In genomic region chr1:156421062-156421938, GRCh38 we compare ENCODE assay signal across 1 cellular context.
TF ChIP-seq lines count a peak whose summit lies in the region.

No MANE protein-coding gene starts in this region.

TF ChIP-seq in K562, 482 proteins besides CTCF, POLR2A, EP300 and RAD21 (continued from another document and continues in another):
- TF ChIP-seq, protein P1, sequence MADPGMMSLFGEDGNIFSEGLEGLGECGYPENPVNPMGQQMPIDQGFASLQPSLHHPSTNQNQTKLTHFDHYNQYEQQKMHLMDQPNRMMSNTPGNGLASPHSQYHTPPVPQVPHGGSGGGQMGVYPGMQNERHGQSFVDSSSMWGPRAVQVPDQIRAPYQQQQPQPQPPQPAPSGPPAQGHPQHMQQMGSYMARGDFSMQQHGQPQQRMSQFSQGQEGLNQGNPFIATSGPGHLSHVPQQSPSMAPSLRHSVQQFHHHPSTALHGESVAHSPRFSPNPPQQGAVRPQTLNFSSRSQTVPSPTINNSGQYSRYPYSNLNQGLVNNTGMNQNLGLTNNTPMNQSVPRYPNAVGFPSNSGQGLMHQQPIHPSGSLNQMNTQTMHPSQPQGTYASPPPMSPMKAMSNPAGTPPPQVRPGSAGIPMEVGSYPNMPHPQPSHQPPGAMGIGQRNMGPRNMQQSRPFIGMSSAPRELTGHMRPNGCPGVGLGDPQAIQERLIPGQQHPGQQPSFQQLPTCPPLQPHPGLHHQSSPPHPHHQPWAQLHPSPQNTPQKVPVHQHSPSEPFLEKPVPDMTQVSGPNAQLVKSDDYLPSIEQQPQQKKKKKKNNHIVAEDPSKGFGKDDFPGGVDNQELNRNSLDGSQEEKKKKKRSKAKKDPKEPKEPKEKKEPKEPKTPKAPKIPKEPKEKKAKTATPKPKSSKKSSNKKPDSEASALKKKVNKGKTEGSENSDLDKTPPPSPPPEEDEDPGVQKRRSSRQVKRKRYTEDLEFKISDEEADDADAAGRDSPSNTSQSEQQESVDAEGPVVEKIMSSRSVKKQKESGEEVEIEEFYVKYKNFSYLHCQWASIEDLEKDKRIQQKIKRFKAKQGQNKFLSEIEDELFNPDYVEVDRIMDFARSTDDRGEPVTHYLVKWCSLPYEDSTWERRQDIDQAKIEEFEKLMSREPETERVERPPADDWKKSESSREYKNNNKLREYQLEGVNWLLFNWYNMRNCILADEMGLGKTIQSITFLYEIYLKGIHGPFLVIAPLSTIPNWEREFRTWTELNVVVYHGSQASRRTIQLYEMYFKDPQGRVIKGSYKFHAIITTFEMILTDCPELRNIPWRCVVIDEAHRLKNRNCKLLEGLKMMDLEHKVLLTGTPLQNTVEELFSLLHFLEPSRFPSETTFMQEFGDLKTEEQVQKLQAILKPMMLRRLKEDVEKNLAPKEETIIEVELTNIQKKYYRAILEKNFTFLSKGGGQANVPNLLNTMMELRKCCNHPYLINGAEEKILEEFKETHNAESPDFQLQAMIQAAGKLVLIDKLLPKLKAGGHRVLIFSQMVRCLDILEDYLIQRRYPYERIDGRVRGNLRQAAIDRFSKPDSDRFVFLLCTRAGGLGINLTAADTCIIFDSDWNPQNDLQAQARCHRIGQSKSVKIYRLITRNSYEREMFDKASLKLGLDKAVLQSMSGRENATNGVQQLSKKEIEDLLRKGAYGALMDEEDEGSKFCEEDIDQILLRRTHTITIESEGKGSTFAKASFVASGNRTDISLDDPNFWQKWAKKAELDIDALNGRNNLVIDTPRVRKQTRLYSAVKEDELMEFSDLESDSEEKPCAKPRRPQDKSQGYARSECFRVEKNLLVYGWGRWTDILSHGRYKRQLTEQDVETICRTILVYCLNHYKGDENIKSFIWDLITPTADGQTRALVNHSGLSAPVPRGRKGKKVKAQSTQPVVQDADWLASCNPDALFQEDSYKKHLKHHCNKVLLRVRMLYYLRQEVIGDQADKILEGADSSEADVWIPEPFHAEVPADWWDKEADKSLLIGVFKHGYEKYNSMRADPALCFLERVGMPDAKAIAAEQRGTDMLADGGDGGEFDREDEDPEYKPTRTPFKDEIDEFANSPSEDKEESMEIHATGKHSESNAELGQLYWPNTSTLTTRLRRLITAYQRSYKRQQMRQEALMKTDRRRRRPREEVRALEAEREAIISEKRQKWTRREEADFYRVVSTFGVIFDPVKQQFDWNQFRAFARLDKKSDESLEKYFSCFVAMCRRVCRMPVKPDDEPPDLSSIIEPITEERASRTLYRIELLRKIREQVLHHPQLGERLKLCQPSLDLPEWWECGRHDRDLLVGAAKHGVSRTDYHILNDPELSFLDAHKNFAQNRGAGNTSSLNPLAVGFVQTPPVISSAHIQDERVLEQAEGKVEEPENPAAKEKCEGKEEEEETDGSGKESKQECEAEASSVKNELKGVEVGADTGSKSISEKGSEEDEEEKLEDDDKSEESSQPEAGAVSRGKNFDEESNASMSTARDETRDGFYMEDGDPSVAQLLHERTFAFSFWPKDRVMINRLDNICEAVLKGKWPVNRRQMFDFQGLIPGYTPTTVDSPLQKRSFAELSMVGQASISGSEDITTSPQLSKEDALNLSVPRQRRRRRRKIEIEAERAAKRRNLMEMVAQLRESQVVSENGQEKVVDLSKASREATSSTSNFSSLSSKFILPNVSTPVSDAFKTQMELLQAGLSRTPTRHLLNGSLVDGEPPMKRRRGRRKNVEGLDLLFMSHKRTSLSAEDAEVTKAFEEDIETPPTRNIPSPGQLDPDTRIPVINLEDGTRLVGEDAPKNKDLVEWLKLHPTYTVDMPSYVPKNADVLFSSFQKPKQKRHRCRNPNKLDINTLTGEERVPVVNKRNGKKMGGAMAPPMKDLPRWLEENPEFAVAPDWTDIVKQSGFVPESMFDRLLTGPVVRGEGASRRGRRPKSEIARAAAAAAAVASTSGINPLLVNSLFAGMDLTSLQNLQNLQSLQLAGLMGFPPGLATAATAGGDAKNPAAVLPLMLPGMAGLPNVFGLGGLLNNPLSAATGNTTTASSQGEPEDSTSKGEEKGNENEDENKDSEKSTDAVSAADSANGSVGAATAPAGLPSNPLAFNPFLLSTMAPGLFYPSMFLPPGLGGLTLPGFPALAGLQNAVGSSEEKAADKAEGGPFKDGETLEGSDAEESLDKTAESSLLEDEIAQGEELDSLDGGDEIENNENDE (IDR thresholded peaks at IDR 0.05; ENCODE audit: low read depth, low read length) = no peak
- TF ChIP-seq MAFG (tag; conservative IDR thresholded peaks at IDR 0.05) (no peak), NFRKB (IDR thresholded peaks at IDR 0.05; ENCODE audit: low read depth) (no peak), MAZ (CRISPR knock-in tag; conservative IDR thresholded peaks at IDR 0.05 in 1 of 2, IDR thresholded peaks at IDR 0.05 in 1 of 2) (peak; percentile 64 to 69; a peak in 3 of 4 replicates), ZNF212 (CRISPR knock-in tag; IDR thresholded peaks at IDR 0.05) (no peak), NFXL1 (CRISPR knock-in tag; IDR thresholded peaks at IDR 0.05) (no peak), ETV6 (IDR thresholded peaks at IDR 0.05; ENCODE audit: borderline replicate concordance in 1 of 2, low read depth in 2 of 2, low read length in 1 of 2) (no peak), ETV6 (CRISPR knock-in tag; IDR thresholded peaks at IDR 0.05; ENCODE audit: borderline replicate concordance) (peak; percentile 35; the same call in 1 of the 2 replicates), BCOR (IDR thresholded peaks at IDR 0.05) (peak; percentile 36; the same call in 1 of the 2 replicates), TAL1 (IDR thresholded peaks at IDR 0.05) (no peak), CBFB (CRISPR knock-in tag; IDR thresholded peaks at IDR 0.05) (peak; percentile 59; the same call in 1 of the 2 replicates), STAT5B (CRISPR knock-in tag; IDR thresholded peaks at IDR 0.05) (no peak), HNRNPK (IDR thresholded peaks at IDR 0.05; ENCODE audit: low read depth, low read length, poor library complexity, severe bottlenecking) (no peak), ZNF224 (CRISPR knock-in tag; IDR thresholded peaks at IDR 0.05) (no peak; the same call in 1 of the 2 replicates), BCL6 (CRISPR knock-in tag; IDR thresholded peaks at IDR 0.05) (no peak), CCAR2 (IDR thresholded peaks at IDR 0.05; ENCODE audit: low read depth, low read length) (no peak), SNRNP70 (optimal IDR thresholded peaks at IDR 0.05; ENCODE audit: low read depth, low read length) (no peak), ATF2 (CRISPR knock-in tag; IDR thresholded peaks at IDR 0.05) (no peak), HMG20A (CRISPR knock-in tag; conservative IDR thresholded peaks at IDR 0.05) (no peak), ZBTB8A (IDR thresholded peaks at IDR 0.05; ENCODE audit: partially characterized antibody) (no peak), SIN3A (IDR thresholded peaks at IDR 0.05; ENCODE audit: borderline replicate concordance in 2 of 2, control insufficient read depth in 1 of 2, low read depth in 2 of 2, low read length in 2 of 2) (no peak), KDM2B (CRISPR knock-in tag; IDR thresholded peaks at IDR 0.05) (no peak), HDAC3 (IDR thresholded peaks at IDR 0.05; ENCODE audit: borderline replicate concordance, partially characterized antibody) (no peak), SMAD3 (CRISPR knock-in tag; conservative IDR thresholded peaks at IDR 0.05) (no peak), ZC3H4 (CRISPR knock-in tag; IDR thresholded peaks at IDR 0.05; ENCODE audit: borderline replicate concordance) (peak; percentile 85; the same call in 1 of the 2 replicates), ZFP36 (IDR thresholded peaks at IDR 0.05; ENCODE audit: low read depth, low read length, partially characterized antibody) (no peak), DMBX1 (CRISPR knock-in tag; IDR thresholded peaks at IDR 0.05; ENCODE audit: borderline replicate concordance) (no peak), ZNF408 (CRISPR knock-in tag; IDR thresholded peaks at IDR 0.05; ENCODE audit: low read depth) (no peak), PTRF (tag; IDR thresholded peaks at IDR 0.05) (no peak), ZNF707 (CRISPR knock-in tag; conservative IDR thresholded peaks at IDR 0.05) (no peak), ZNF699 (CRISPR knock-in tag; IDR thresholded peaks at IDR 0.05; ENCODE audit: insufficient replicate concordance) (no peak)
- TF ChIP-seq, protein P2, sequence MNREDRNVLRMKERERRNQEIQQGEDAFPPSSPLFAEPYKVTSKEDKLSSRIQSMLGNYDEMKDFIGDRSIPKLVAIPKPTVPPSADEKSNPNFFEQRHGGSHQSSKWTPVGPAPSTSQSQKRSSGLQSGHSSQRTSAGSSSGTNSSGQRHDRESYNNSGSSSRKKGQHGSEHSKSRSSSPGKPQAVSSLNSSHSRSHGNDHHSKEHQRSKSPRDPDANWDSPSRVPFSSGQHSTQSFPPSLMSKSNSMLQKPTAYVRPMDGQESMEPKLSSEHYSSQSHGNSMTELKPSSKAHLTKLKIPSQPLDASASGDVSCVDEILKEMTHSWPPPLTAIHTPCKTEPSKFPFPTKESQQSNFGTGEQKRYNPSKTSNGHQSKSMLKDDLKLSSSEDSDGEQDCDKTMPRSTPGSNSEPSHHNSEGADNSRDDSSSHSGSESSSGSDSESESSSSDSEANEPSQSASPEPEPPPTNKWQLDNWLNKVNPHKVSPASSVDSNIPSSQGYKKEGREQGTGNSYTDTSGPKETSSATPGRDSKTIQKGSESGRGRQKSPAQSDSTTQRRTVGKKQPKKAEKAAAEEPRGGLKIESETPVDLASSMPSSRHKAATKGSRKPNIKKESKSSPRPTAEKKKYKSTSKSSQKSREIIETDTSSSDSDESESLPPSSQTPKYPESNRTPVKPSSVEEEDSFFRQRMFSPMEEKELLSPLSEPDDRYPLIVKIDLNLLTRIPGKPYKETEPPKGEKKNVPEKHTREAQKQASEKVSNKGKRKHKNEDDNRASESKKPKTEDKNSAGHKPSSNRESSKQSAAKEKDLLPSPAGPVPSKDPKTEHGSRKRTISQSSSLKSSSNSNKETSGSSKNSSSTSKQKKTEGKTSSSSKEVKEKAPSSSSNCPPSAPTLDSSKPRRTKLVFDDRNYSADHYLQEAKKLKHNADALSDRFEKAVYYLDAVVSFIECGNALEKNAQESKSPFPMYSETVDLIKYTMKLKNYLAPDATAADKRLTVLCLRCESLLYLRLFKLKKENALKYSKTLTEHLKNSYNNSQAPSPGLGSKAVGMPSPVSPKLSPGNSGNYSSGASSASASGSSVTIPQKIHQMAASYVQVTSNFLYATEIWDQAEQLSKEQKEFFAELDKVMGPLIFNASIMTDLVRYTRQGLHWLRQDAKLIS (CRISPR knock-in tag; IDR thresholded peaks at IDR 0.05) = peak; percentile 78
- TF ChIP-seq, protein P3, sequence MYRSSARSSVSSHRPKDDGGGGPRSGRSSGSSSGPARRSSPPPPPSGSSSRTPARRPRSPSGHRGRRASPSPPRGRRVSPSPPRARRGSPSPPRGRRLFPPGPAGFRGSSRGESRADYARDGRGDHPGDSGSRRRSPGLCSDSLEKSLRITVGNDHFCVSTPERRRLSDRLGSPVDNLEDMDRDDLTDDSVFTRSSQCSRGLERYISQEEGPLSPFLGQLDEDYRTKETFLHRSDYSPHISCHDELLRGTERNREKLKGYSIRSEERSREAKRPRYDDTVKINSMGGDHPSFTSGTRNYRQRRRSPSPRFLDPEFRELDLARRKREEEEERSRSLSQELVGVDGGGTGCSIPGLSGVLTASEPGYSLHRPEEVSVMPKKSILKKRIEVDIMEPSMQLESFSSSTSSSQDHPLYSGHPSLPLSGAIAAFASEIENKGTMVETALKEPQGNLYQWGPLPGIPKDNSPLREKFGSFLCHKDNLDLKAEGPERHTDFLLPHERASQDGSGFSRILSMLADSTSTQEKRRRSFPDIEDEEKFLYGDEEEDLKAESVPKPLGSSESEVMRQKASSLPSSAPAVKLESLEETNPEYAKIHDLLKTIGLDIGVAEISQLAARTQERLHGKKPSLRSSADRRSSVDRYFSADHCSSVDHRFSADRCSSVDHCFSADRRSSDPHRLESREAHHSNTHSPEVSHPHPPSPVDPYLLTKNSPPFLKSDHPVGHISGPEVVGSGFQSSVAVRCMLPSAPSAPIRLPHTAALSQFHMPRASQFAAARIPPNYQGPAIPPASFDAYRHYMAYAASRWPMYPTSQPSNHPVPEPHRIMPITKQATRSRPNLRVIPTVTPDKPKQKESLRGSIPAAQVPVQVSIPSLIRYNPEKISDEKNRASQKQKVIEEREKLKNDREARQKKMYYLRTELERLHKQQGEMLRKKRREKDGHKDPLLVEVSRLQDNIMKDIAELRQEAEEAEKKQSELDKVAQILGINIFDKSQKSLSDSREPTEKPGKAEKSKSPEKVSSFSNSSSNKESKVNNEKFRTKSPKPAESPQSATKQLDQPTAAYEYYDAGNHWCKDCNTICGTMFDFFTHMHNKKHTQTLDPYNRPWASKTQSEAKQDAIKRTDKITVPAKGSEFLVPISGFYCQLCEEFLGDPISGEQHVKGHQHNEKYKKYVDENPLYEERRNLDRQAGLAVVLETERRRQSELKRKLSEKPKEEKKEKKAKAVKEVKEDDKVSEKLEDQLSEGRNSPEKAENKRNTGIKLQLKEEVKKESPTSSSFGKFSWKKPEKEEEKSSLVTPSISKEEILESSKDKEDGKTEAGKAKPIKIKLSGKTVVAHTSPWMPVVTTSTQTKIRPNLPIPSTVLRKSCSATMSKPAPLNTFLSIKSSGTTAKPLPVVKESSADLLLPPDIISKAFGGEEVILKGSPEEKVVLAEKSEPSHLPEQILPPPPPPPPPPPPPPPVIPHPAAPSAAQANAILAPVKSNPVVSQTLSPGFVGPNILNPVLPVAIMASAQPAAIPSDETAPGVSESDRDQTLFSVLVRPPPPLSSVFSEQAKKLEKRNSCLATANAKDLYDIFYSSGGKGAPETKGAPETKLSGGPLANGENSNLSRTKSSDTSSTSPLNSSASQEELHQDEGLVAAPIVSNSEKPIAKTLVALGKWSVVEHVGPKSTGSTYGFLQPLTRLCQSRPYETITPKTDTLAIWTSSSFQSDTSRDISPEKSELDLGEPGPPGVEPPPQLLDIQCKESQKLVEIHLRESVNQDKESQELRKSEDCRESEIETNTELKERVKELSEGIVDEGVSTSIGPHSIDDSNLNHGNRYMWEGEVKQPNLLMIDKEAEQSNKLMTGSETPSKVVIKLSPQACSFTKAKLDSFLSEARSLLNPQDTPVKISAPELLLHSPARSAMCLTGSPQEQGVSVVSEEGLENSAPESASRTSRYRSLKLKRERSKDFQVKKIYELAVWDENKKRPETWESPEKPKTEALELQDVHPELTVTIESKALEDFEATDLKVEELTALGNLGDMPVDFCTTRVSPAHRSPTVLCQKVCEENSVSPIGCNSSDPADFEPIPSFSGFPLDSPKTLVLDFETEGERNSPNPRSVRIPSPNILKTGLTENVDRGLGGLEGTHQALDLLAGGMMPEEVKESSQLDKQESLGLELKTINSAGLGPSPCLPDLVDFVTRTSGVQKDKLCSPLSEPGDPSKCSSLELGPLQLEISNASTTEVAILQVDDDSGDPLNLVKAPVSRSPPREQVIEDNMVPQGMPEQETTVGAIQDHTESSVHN (IDR thresholded peaks at IDR 0.05; ENCODE audit: borderline replicate concordance in 1 of 2, low read depth in 1 of 2) = no peak
